8 cellular contexts compared by ENCODE assay signal in the genomic region with DNA sequence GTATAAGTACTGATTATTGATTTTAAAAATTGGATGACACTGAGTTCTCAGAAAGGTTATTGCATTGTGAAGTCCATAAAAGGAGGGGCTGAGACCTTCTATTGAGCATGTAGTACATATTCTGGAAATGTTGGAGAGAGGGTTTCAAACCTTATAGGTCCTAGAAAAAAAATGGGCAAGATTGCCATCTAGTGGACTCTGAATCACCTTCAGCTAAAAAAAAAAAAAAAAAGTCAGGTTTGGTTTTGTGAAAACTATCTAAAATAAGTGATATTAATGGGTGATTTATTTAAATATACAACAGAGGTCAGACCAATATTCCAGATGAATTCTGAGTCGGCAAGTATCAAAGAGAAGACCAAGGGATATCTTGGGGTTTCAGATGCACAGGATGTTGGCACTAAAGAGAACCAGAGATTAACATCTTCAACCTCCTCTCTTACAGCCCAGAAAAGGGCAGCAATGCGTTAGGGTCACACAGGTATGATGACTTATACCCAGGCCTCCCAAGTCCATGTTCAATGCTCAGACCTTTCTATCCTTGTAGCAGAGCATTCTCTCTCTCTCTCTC.
DNase-seq lines count a peak whose midpoint lies in the region; ATAC-seq, FAIRE-seq and TF ChIP-seq lines count a peak whose summit lies in the region.

No MANE protein-coding gene starts in this region.

- no peaks in the 10 kb centered on the region for H3K9me3 ChIP-seq in left ventricle myocardium inferior (replicated peaks)
- no peaks in the 10 kb centered on the region for H3K9me3 ChIP-seq in right atrium auricular region
- H3K9me3 ChIP-seq in pancreas: no peaks in the 10 kb centered on the region

- H3K27me3 ChIP-seq in left ventricle myocardium inferior (ENCODE audit: low read depth) (no peaks in the 10 kb centered on the region), right atrium auricular region (no peaks in the 10 kb centered on the region), pancreas (no peaks in the 10 kb centered on the region)

- H3K36me3 ChIP-seq in left ventricle myocardium inferior (no peaks in the 10 kb centered on the region), right atrium auricular region (no peaks in the 10 kb centered on the region), pancreas (no peaks in the 10 kb centered on the region)

- H3K36me3 Mint-ChIP-seq in activated CD4-positive, alpha-beta memory T cell treated with anti-CD3 and anti-CD28 coated beads, Interleukin-2, amount 10 ng/mL, durations not matched to agents 7 days and 5 days (ENCODE audit: low read depth): no peaks in the 10 kb centered on the region

- no peak overlapping the region for H3K27ac ChIP-seq in left ventricle myocardium inferior (replicated peaks)
- no peak overlapping the region for H3K27ac ChIP-seq in right atrium auricular region
- no peak overlapping the region for H3K27ac ChIP-seq in pancreas

- H3K4me1 ChIP-seq in left ventricle myocardium inferior: peaks cover 9% of the 10 kb centered on the region
- H3K4me1 ChIP-seq in right atrium auricular region: no peaks in the 10 kb centered on the region
- no peaks in the 10 kb centered on the region for H3K4me1 ChIP-seq in pancreas

- no peaks in the 10 kb centered on the region for H3K9me3 Mint-ChIP-seq in activated CD4-positive, alpha-beta memory T cell treated with anti-CD3 and anti-CD28 coated beads, Interleukin-2, amount 10 ng/mL, durations not matched to agents 7 days and 5 days

- POLR2A ChIA-PET in activated CD4-positive, alpha-beta memory T cell treated with anti-CD3 and anti-CD28 coated beads, Interleukin-2, amount 10 ng/mL, durations not matched to agents 7 days and 5 days (lab: Charles Lee): no interaction called here

- H3K27me3 Mint-ChIP-seq in activated CD4-positive, alpha-beta memory T cell treated with anti-CD3 and anti-CD28 coated beads, Interleukin-2, amount 10 ng/mL, durations not matched to agents 7 days and 5 days: peaks cover 13% of the 10 kb centered on the region

- 13 to 14% methylated on average over 2 of the region's 2 CpGs for WGBS in pancreas, 2 donors

- intact Hi-C loops in left ventricle myocardium inferior (cut with micrococcal nuclease) (no loop called here), pancreas (cut with DNase I) (no loop called here)

- CTCF ChIA-PET in activated CD4-positive, alpha-beta memory T cell treated with anti-CD3 and anti-CD28 coated beads, Interleukin-2, amount 10 ng/mL, durations not matched to agents 7 days and 5 days (lab: Charles Lee): interaction anchor here (0.6 to 1.7 kb wide), 8 partner anchors 10 to 1276 kb away, joined by 3 to 7 read pairs (median 4); no protein-coding TSS in a partner anchor

- H3K4me1 Mint-ChIP-seq in activated CD4-positive, alpha-beta memory T cell treated with anti-CD3 and anti-CD28 coated beads, Interleukin-2, amount 10 ng/mL, durations not matched to agents 7 days and 5 days: peaks cover 1% of the 10 kb centered on the region

- TF ChIP-seq CTCF in left ventricle myocardium inferior (IDR thresholded peaks at IDR 0.05; ENCODE audit: borderline replicate concordance) (peak; percentile 50), right atrium auricular region (IDR thresholded peaks at IDR 0.05) (peak in 1 of 2 donors; percentile 44), cardiac fibroblast (IDR thresholded peaks at IDR 0.05; ENCODE audit: low read depth, low read length) (peak; percentile 32), pancreas (IDR thresholded peaks at IDR 0.05) (peak in 1 of 4 donors; percentile 24)

- peak; percentile 80 for FAIRE-seq in pancreas (lab: Jason Lieb, UNC)

- peak in 2 of 4 donors; percentile 26 to 46 for ATAC-seq in pancreas

- no peak overlapping the region for H3K27ac Mint-ChIP-seq in activated CD4-positive, alpha-beta memory T cell treated with anti-CD3 and anti-CD28 coated beads, Interleukin-2, amount 10 ng/mL, durations not matched to agents 7 days and 5 days

- no peak overlapping the region for H3K4me3 Mint-ChIP-seq in activated CD4-positive, alpha-beta memory T cell treated with anti-CD3 and anti-CD28 coated beads, Interleukin-2, amount 10 ng/mL, durations not matched to agents 7 days and 5 days

- DNase-seq in left ventricle myocardium inferior: no peak
- no peak for DNase-seq in right atrium auricular region (ENCODE audit: low spot score)
- DNase-seq in NCI-H2081 (lab: John Stamatoyannopoulos, UW): peak; percentile 26 to 36
- peak; percentile 19 to 44 for DNase-seq in cardiac fibroblast (ENCODE audit: low read depth in 2 of 2)
- no peak for DNase-seq in pancreas
- DNase-seq in islet precursor cell: no peak
- no peak for DNase-seq in activated CD4-positive, alpha-beta memory T cell treated with anti-CD3 and anti-CD28 coated beads, Interleukin-2, amount 10 ng/mL, durations not matched to agents 7 days and 5 days
- DNase-seq in GDM1 (lab: John Stamatoyannopoulos, UW): no peak

- H3K4me3 ChIP-seq in left ventricle myocardium inferior (no peak overlapping the region), right atrium auricular region (no peak overlapping the region), cardiac fibroblast (replicated peaks in 1 of 2; ENCODE audit: low read depth in 2 of 2, low read length in 2 of 2) (no peak overlapping the region), pancreas (no peak overlapping the region)

Comparison
In these comparisons a context has a peak if more than half of its experiments do, and no peak if none do; other contexts are left out.
1. DNase-seq: peak in NCI-H2081 (2 of 2) and cardiac fibroblast (2 of 2); none in left ventricle myocardium inferior (single experiment), right atrium auricular region (single experiment), pancreas (0 of 6), islet precursor cell (single experiment), activated CD4-positive, alpha-beta memory T cell treated with anti-CD3 and anti-CD28 coated beads, Interleukin-2, amount 10 ng/mL, durations not matched to agents 7 days and 5 days (single experiment) and GDM1 (single experiment).